In the genomic region with DNA sequence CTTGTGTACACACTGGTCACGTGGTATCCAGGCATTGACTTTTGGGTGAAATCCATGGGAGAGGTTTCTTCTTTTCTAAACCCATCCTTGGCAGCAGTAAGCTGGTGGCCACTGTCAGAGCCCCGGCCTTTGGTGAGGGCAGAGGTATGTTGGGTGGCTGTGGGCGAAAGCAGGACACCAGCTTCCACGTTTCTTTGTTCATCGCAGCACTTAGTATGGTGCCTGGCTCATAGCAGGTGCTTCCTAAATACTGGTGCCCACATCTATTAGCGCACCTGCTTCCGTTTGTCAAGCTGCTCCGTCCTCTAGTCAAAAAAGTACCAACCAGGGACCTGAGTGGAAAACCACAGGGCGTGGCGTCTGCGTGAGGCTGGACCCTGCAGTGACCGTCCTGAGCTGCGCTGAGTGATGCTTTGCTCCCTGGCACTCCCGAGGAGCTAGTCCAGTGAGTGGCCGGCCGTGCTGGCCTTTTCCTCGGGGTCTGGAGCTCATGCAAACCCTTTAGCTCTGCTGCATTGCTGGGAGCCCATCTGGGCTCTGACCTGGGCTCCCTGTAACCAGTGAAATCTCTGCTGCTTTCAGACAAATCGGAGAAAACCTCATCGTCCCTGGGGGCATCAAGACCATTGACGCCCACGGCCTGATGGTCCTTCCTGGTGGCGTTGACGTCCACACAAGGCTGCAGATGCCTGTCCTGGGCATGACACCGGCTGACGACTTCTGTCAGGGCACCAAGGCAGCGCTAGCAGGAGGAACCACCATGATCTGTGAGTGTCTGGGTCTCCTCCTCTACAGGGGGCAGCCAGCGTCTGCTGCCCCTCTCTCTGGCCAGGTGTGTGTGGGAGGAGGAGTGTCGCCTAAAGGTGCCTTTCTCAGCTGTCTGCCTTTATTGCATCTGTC, we compare ENCODE assay signal across 13 cellular contexts. TPM values are rescaled to one million over a fixed set of nuclear protein-coding genes. Genes with fewer than 3 reads are reported as not detected.
"Had no signal": no experiment of that assay in that cellular context is flagged by ENCODE, and none has a peak within 500 bp of the region (broad histone marks: within the 10 kb centered on the region; RNA-seq: fewer than 3 reads in every experiment).

No MANE protein-coding gene starts in this region.

- H3K27ac ChIP-seq: ascending aorta, skin epidermis had no signal

- H3K27ac Mint-ChIP-seq: activated CD4-positive, alpha-beta memory T cell treated with anti-CD3 and anti-CD28 coated beads for 36 hours; activated naive CD8-positive, alpha-beta T cell treated with anti-CD3 and anti-CD28 coated beads, Interleukin-2, amount 10 ng/mL, durations not matched to agents 7 days and 5 days; endodermal cell; immature natural killer cell; nephron progenitor cell; T-helper 2 cell treated with Interferon-gamma antibody and Interleukin-4, amounts not matched to agents 5 μg/mL and 100 μg/mL, for 36 hours had no signal

- H3K4me3 ChIP-seq: ascending aorta, mucosa of descending colon, skin epidermis had no signal

- DNase-seq: activated CD4-positive, alpha-beta memory T cell treated with anti-CD3 and anti-CD28 coated beads for 36 hours; activated CD8-positive, alpha-beta memory T cell treated with anti-CD3 and anti-CD28 coated beads, Interleukin-2, amount 50 U/mL, for 4 hours; activated naive CD8-positive, alpha-beta T cell treated with anti-CD3 and anti-CD28 coated beads, Interleukin-2, amount 10 ng/mL, durations not matched to agents 7 days and 5 days; dermis blood vessel endothelial cell; endodermal cell; immature natural killer cell; left colon; mucosa of descending colon; nephron progenitor cell had no signal

- H3K9me3 Mint-ChIP-seq: activated CD4-positive, alpha-beta memory T cell treated with anti-CD3 and anti-CD28 coated beads for 36 hours; nephron progenitor cell; T-helper 2 cell treated with Interferon-gamma antibody and Interleukin-4, amounts not matched to agents 5 μg/mL and 100 μg/mL, for 36 hours had no signal

- H3K36me3 ChIP-seq: ascending aorta had no signal

- H3K9me3 ChIP-seq: ascending aorta, mucosa of descending colon had no signal

- ATAC-seq: activated CD4-positive, CD25-positive, alpha-beta regulatory T cell treated with anti-CD3 and anti-CD28 coated beads, Interleukin-2, amount 50 U/mL, for 24 hours; left colon; mucosa of descending colon had no signal

- H3K36me3 Mint-ChIP-seq: activated CD4-positive, alpha-beta memory T cell treated with anti-CD3 and anti-CD28 coated beads for 36 hours; activated naive CD8-positive, alpha-beta T cell treated with anti-CD3 and anti-CD28 coated beads, Interleukin-2, amount 10 ng/mL, durations not matched to agents 7 days and 5 days; immature natural killer cell had no signal

- H3K4me1 Mint-ChIP-seq: endodermal cell had no signal

- H3K4me3 Mint-ChIP-seq: activated CD4-positive, alpha-beta memory T cell treated with anti-CD3 and anti-CD28 coated beads for 36 hours; activated naive CD8-positive, alpha-beta T cell treated with anti-CD3 and anti-CD28 coated beads, Interleukin-2, amount 10 ng/mL, durations not matched to agents 7 days and 5 days; endodermal cell; immature natural killer cell; nephron progenitor cell; T-helper 2 cell treated with Interferon-gamma antibody and Interleukin-4, amounts not matched to agents 5 μg/mL and 100 μg/mL, for 36 hours had no signal

RNA-seq across cellular contexts. Expression of a gene that starts 5.6 kb away (rescaled TPM):
- total RNA-seq: ascending aorta had no signal
- polyA plus RNA-seq: immature natural killer cell had no signal
